In genomic region chr15:100734606-100735005, GRCh38 we compare ENCODE assay signal across 19 cellular contexts.
"Had no signal": no experiment of that assay in that cellular context is flagged by ENCODE, and none has a peak within 500 bp of the region (broad histone marks: within the 10 kb centered on the region; RNA-seq: fewer than 3 reads in every experiment).

No MANE protein-coding gene starts in this region.

- H3K27me3 Mint-ChIP-seq: activated CD4-positive, alpha-beta memory T cell treated with anti-CD3 and anti-CD28 coated beads for 36 hours; activated CD4-positive, alpha-beta T cell treated with anti-CD3 and anti-CD28 coated beads for 36 hours had no signal

- H3K4me3 Mint-ChIP-seq: activated CD4-positive, alpha-beta memory T cell treated with anti-CD3 and anti-CD28 coated beads for 36 hours; activated CD4-positive, alpha-beta T cell treated with anti-CD3 and anti-CD28 coated beads for 36 hours; activated naive CD8-positive, alpha-beta T cell treated with anti-CD3 and anti-CD28 coated beads, Interleukin-2, amount 10 ng/mL, durations not matched to agents 7 days and 5 days; activated T-helper 17 cell treated with anti-CD3 and anti-CD28 coated beads, Interleukin-2, amount 50 U/mL, for 72 hours; endodermal cell; WTC11 had no signal

- H3K9me3 Mint-ChIP-seq: activated CD4-positive, alpha-beta memory T cell treated with anti-CD3 and anti-CD28 coated beads for 36 hours; activated naive CD8-positive, alpha-beta T cell treated with anti-CD3 and anti-CD28 coated beads, Interleukin-2, amount 10 ng/mL, durations not matched to agents 7 days and 5 days; activated T-helper 17 cell treated with anti-CD3 and anti-CD28 coated beads, Interleukin-2, amount 50 U/mL, for 72 hours; endodermal cell had no signal

- H3K4me1 ChIP-seq: colonic mucosa, left lung had no signal

- H3K27me3 ChIP-seq: body of pancreas, colonic mucosa, left lung, thyroid gland had no signal

- H3K4me3 ChIP-seq: body of pancreas, colonic mucosa, heart right ventricle, left lung, thyroid gland had no signal

- H3K27ac ChIP-seq: colonic mucosa, heart right ventricle, left lung, thyroid gland had no signal

- H3K36me3 Mint-ChIP-seq: activated CD4-positive, alpha-beta memory T cell treated with anti-CD3 and anti-CD28 coated beads for 36 hours; activated naive CD8-positive, alpha-beta T cell treated with anti-CD3 and anti-CD28 coated beads, Interleukin-2, amount 10 ng/mL, durations not matched to agents 7 days and 5 days; WTC11 had no signal

- H3K9me3 ChIP-seq: body of pancreas, colonic mucosa, heart right ventricle, left lung, thyroid gland had no signal

- H3K27ac Mint-ChIP-seq: activated CD4-positive, alpha-beta memory T cell treated with anti-CD3 and anti-CD28 coated beads for 36 hours; activated CD4-positive, alpha-beta T cell treated with anti-CD3 and anti-CD28 coated beads for 36 hours; activated naive CD8-positive, alpha-beta T cell treated with anti-CD3 and anti-CD28 coated beads, Interleukin-2, amount 10 ng/mL, durations not matched to agents 7 days and 5 days; activated T-helper 17 cell treated with anti-CD3 and anti-CD28 coated beads, Interleukin-2, amount 50 U/mL, for 72 hours; endodermal cell; WTC11 had no signal

- DNase-seq: activated CD4-positive, alpha-beta memory T cell treated with anti-CD3 and anti-CD28 coated beads for 36 hours; activated CD4-positive, alpha-beta T cell treated with anti-CD3 and anti-CD28 coated beads for 36 hours; activated naive CD4-positive, alpha-beta T cell treated with Interleukin-2 at 50 U/mL for 16 hours; activated naive CD8-positive, alpha-beta T cell treated with anti-CD3 and anti-CD28 coated beads, Interleukin-2, amount 10 ng/mL, durations not matched to agents 7 days and 5 days; activated T-cell treated with anti-CD3 and anti-CD28 coated beads, Interleukin-2, amount 50 U/mL, for 1 hour; body of pancreas; colonic mucosa; endodermal cell; erythroblast; heart right ventricle; left lung; occipital lobe; retina; stimulated activated CD4-positive, alpha-beta T cell treated with anti-CD3 and anti-CD28 coated beads, Interleukin-12 subunit alpha, Interleukin-12 subunit beta, amount 100 ng/mL, for 4 hours; stimulated activated CD4-positive, alpha-beta T cell treated with anti-CD3 and anti-CD28 coated beads, Interleukin-2, amount 100 ng/mL, for 24 hours; stimulated activated naive CD4-positive, alpha-beta T cell treated with Interleukin-2 at 50 U/mL for 16 hours; thyroid gland had no signal

- H3K4me1 Mint-ChIP-seq: activated CD4-positive, alpha-beta T cell treated with anti-CD3 and anti-CD28 coated beads for 36 hours; activated naive CD8-positive, alpha-beta T cell treated with anti-CD3 and anti-CD28 coated beads, Interleukin-2, amount 10 ng/mL, durations not matched to agents 7 days and 5 days; activated T-helper 17 cell treated with anti-CD3 and anti-CD28 coated beads, Interleukin-2, amount 50 U/mL, for 72 hours; WTC11 had no signal

- H3K36me3 ChIP-seq: colonic mucosa, heart right ventricle, left lung, thyroid gland had no signal
